ENCODE assay signal across 8 cellular contexts in genomic region chr1:66532798-66533783, GRCh38. TPM values are rescaled to one million over a fixed set of nuclear protein-coding genes. Genes with fewer than 3 reads are reported as not detected.
DNase-seq lines count a peak whose midpoint lies in the region; ATAC-seq lines count a peak whose summit lies in the region.

No MANE protein-coding gene starts in this region.

- H3K36me3 Mint-ChIP-seq in T-helper 2 cell treated with Interferon-gamma antibody and Interleukin-4, amounts not matched to agents 5 μg/mL and 100 μg/mL, for 36 hours (ENCODE audit: low read depth): no peaks in the 10 kb centered on the region
- no peaks in the 10 kb centered on the region for H3K36me3 Mint-ChIP-seq in activated CD8-positive, alpha-beta T cell treated with anti-CD3 and anti-CD28 coated beads, Interleukin-2, amount 10 ng/mL, durations not matched to agents 7 days and 5 days (ENCODE audit: low read depth)
- H3K36me3 Mint-ChIP-seq in naive thymus-derived CD4-positive, alpha-beta T cell: no peaks in the 10 kb centered on the region

- peak overlapping the region; percentile 55 for H3K4me3 ChIP-seq in naive thymus-derived CD4-positive, alpha-beta T cell (ENCODE audit: low read length)

- CTCF ChIA-PET in activated CD8-positive, alpha-beta T cell treated with anti-CD3 and anti-CD28 coated beads, Interleukin-2, amount 10 ng/mL, durations not matched to agents 7 days and 5 days (lab: Charles Lee): interaction anchor here (1.3 kb wide), 1 partner anchor 29 kb away, joined by 4 read pairs; no protein-coding TSS in a partner anchor
- CTCF ChIA-PET in naive thymus-derived CD4-positive, alpha-beta T cell (lab: Charles Lee): no interaction called here

- DNase-seq in T-helper 2 cell treated with Interferon-gamma antibody and Interleukin-4, amounts not matched to agents 5 μg/mL and 100 μg/mL, for 36 hours (ENCODE audit: low spot score): no peak
- no peak for DNase-seq in T-helper 2 cell
- no peak for DNase-seq in activated CD8-positive, alpha-beta T cell treated with anti-CD3 and anti-CD28 coated beads, Interleukin-2, amount 10 ng/mL, durations not matched to agents 7 days and 5 days
- peak; percentile 60 for DNase-seq in fibroblast of the conjunctiva (ENCODE audit: low read depth)
- peak in 7 of 9 donors; percentile 3 to 39 (median 8) for DNase-seq in naive thymus-derived CD4-positive, alpha-beta T cell
- DNase-seq in COR-L47 (lab: John Stamatoyannopoulos, UW): no peak
- DNase-seq in islet precursor cell: no peak

- no peaks in the 10 kb centered on the region for H3K36me3 ChIP-seq in naive thymus-derived CD4-positive, alpha-beta T cell (ENCODE audit: control insufficient read depth in 2 of 3, insufficient read depth in 3 of 3, low read length in 3 of 3)

- H3K27me3 ChIP-seq in naive thymus-derived CD4-positive, alpha-beta T cell (ENCODE audit: control insufficient read depth in 2 of 2, insufficient read depth in 2 of 2, low read length in 2 of 2): no peaks in the 10 kb centered on the region

- no peaks in the 10 kb centered on the region for H3K9me3 Mint-ChIP-seq in T-helper 2 cell treated with Interferon-gamma antibody and Interleukin-4, amounts not matched to agents 5 μg/mL and 100 μg/mL, for 36 hours
- H3K9me3 Mint-ChIP-seq in activated CD8-positive, alpha-beta T cell treated with anti-CD3 and anti-CD28 coated beads, Interleukin-2, amount 10 ng/mL, durations not matched to agents 7 days and 5 days (ENCODE audit: insufficient read depth): no peaks in the 10 kb centered on the region
- H3K9me3 Mint-ChIP-seq in naive thymus-derived CD4-positive, alpha-beta T cell: no peaks in the 10 kb centered on the region

- H3K4me3 Mint-ChIP-seq in T-helper 2 cell treated with Interferon-gamma antibody and Interleukin-4, amounts not matched to agents 5 μg/mL and 100 μg/mL, for 36 hours: peak overlapping the region; percentile 64
- peak overlapping the region; percentile 61 for H3K4me3 Mint-ChIP-seq in activated CD8-positive, alpha-beta T cell treated with anti-CD3 and anti-CD28 coated beads, Interleukin-2, amount 10 ng/mL, durations not matched to agents 7 days and 5 days
- peak overlapping the region; percentile 82 to 93 (median 86) for H3K4me3 Mint-ChIP-seq in naive thymus-derived CD4-positive, alpha-beta T cell

- H3K27me3 Mint-ChIP-seq in T-helper 2 cell treated with Interferon-gamma antibody and Interleukin-4, amounts not matched to agents 5 μg/mL and 100 μg/mL, for 36 hours (ENCODE audit: low read depth): peaks cover 60% of the 10 kb centered on the region
- peaks cover 45% of the 10 kb centered on the region for H3K27me3 Mint-ChIP-seq in activated CD8-positive, alpha-beta T cell treated with anti-CD3 and anti-CD28 coated beads, Interleukin-2, amount 10 ng/mL, durations not matched to agents 7 days and 5 days (ENCODE audit: low read depth)
- H3K27me3 Mint-ChIP-seq in naive thymus-derived CD4-positive, alpha-beta T cell: peaks cover 32 to 69% (median 50%) of the 10 kb centered on the region in 5 donors

- H3K4me1 ChIP-seq in naive thymus-derived CD4-positive, alpha-beta T cell (ENCODE audit: control insufficient read depth in 2 of 2, insufficient read depth in 2 of 2, low read length in 2 of 2): peaks cover 0 to 9% of the 10 kb centered on the region in 2 donors

- no peaks in the 10 kb centered on the region for H3K9me3 ChIP-seq in naive thymus-derived CD4-positive, alpha-beta T cell (ENCODE audit: control insufficient read depth in 2 of 3, low read length in 3 of 3)

- H3K4me1 Mint-ChIP-seq in T-helper 2 cell treated with Interferon-gamma antibody and Interleukin-4, amounts not matched to agents 5 μg/mL and 100 μg/mL, for 36 hours (ENCODE audit: low read depth): peaks cover 5% of the 10 kb centered on the region
- peaks cover 10% of the 10 kb centered on the region for H3K4me1 Mint-ChIP-seq in activated CD8-positive, alpha-beta T cell treated with anti-CD3 and anti-CD28 coated beads, Interleukin-2, amount 10 ng/mL, durations not matched to agents 7 days and 5 days (ENCODE audit: low read depth)
- peaks cover 8 to 23% (median 12%) of the 10 kb centered on the region in 7 donors for H3K4me1 Mint-ChIP-seq in naive thymus-derived CD4-positive, alpha-beta T cell

- intact Hi-C loops in naive thymus-derived CD4-positive, alpha-beta T cell (cut with micrococcal nuclease): no loop called here

- ATAC-seq in activated CD8-positive, alpha-beta T cell treated with anti-CD3 and anti-CD28 coated beads, Interleukin-2, amount 10 ng/mL, durations not matched to agents 7 days and 5 days: peak; percentile 58
- peak; percentile 41 for ATAC-seq in naive thymus-derived CD4-positive, alpha-beta T cell
- ATAC-seq in HG02970 (IDR thresholded peaks at IDR 0.05; ENCODE audit: low FRiP score, unreplicated experiment): no peak

- H3K27ac Mint-ChIP-seq in T-helper 2 cell treated with Interferon-gamma antibody and Interleukin-4, amounts not matched to agents 5 μg/mL and 100 μg/mL, for 36 hours: no peak overlapping the region
- H3K27ac Mint-ChIP-seq in activated CD8-positive, alpha-beta T cell treated with anti-CD3 and anti-CD28 coated beads, Interleukin-2, amount 10 ng/mL, durations not matched to agents 7 days and 5 days: no peak overlapping the region
- peak overlapping the region in 6 of 9 donors; percentile 49 to 85 (median 66) for H3K27ac Mint-ChIP-seq in naive thymus-derived CD4-positive, alpha-beta T cell

- POLR2A ChIA-PET in activated CD8-positive, alpha-beta T cell treated with anti-CD3 and anti-CD28 coated beads, Interleukin-2, amount 10 ng/mL, durations not matched to agents 7 days and 5 days (lab: Charles Lee): interaction anchor here (0.5 to 0.7 kb wide), 2 partner anchors 27 to 645 kb away, joined by 3 read pairs; no protein-coding TSS in a partner anchor
- POLR2A ChIA-PET in naive thymus-derived CD4-positive, alpha-beta T cell (lab: Charles Lee): interaction anchor here (0.7 kb wide), 1 partner anchor 895 kb away, joined by 3 read pairs; no protein-coding TSS in a partner anchor

- H3K27ac ChIP-seq in naive thymus-derived CD4-positive, alpha-beta T cell (ENCODE audit: low read depth, low read length): no peak overlapping the region

RNA-seq across cellular contexts. Expression of gene SGIP1, which starts 0.9 kb away (rescaled TPM):
- not detected for total RNA-seq in activated CD8-positive, alpha-beta T cell treated with anti-CD3 and anti-CD28 coated beads, Interleukin-2, amount 10 ng/mL, durations not matched to agents 7 days and 5 days
- not detected for total RNA-seq in naive thymus-derived CD4-positive, alpha-beta T cell
- polyA plus RNA-seq in naive thymus-derived CD4-positive, alpha-beta T cell: not detected

Comparison
In these comparisons a context has a peak if more than half of its experiments do, and no peak if none do; other contexts are left out.
1. DNase-seq: peak in fibroblast of the conjunctiva (single experiment) and naive thymus-derived CD4-positive, alpha-beta T cell (7 of 9); none in T-helper 2 cell treated with Interferon-gamma antibody and Interleukin-4, amounts not matched to agents 5 μg/mL and 100 μg/mL, for 36 hours (single experiment), T-helper 2 cell (0 of 5), activated CD8-positive, alpha-beta T cell treated with anti-CD3 and anti-CD28 coated beads, Interleukin-2, amount 10 ng/mL, durations not matched to agents 7 days and 5 days (single experiment), COR-L47 (single experiment) and islet precursor cell (single experiment).
2. H3K27ac Mint-ChIP-seq: peak in naive thymus-derived CD4-positive, alpha-beta T cell (6 of 9); none in T-helper 2 cell treated with Interferon-gamma antibody and Interleukin-4, amounts not matched to agents 5 μg/mL and 100 μg/mL, for 36 hours (single experiment) and activated CD8-positive, alpha-beta T cell treated with anti-CD3 and anti-CD28 coated beads, Interleukin-2, amount 10 ng/mL, durations not matched to agents 7 days and 5 days (single experiment).
3. Peak in every context shown above with its lines, with median percentiles within 50 percentile points of each other: H3K4me3 Mint-ChIP-seq.